In genomic region chr4:113050837-113051236, GRCh38 we compare ENCODE assay signal across 15 cellular contexts. TPM values are rescaled to one million over a fixed set of nuclear protein-coding genes. Genes with fewer than 3 reads are reported as not detected.
"Had no signal": no experiment of that assay in that cellular context is flagged by ENCODE, and none has a peak within 500 bp of the region (broad histone marks: within the 10 kb centered on the region; RNA-seq: fewer than 3 reads in every experiment).

No MANE protein-coding gene starts in this region.

- ATAC-seq: activated CD8-positive, alpha-beta T cell treated with anti-CD3 and anti-CD28 coated beads, Interleukin-2, amount 10 ng/mL, durations not matched to agents 7 days and 5 days; activated naive CD8-positive, alpha-beta T cell treated with anti-CD3 and anti-CD28 coated beads, Interleukin-2, amount 50 U/mL, for 24 hours; effector memory CD8-positive, alpha-beta T cell; left colon; naive thymus-derived CD4-positive, alpha-beta T cell had no signal

- H3K27ac ChIP-seq: coronary artery, prostate gland had no signal

- H3K27me3 ChIP-seq: uterus had no signal

- H3K9me3 ChIP-seq: prostate gland, uterus had no signal

- DNase-seq: activated CD4-positive, alpha-beta T cell treated with anti-CD3 and anti-CD28 coated beads for 48 hours; activated CD8-positive, alpha-beta memory T cell treated with anti-CD3 and anti-CD28 coated beads, Interleukin-2, amount 50 U/mL, for 48 hours; activated CD8-positive, alpha-beta T cell treated with anti-CD3 and anti-CD28 coated beads, Interleukin-2, amount 10 ng/mL, durations not matched to agents 7 days and 5 days; activated naive CD4-positive, alpha-beta T cell; activated naive CD8-positive, alpha-beta T cell treated with anti-CD3 and anti-CD28 coated beads, Interleukin-2, amount 50 U/mL, for 24 hours; effector memory CD8-positive, alpha-beta T cell; erythroblast; immature natural killer cell; left colon; naive thymus-derived CD4-positive, alpha-beta T cell; stimulated activated CD4-positive, alpha-beta T cell treated with anti-CD3 and anti-CD28 coated beads, Interleukin-12 subunit alpha, Interleukin-12 subunit beta, amount 100 ng/mL, for 4 hours; T-helper 1 cell; uterus had no signal

- H3K36me3 ChIP-seq: prostate gland, uterus had no signal

- H3K4me3 ChIP-seq: prostate gland had no signal

RNA-seq across cellular contexts. Expression of gene ANK2, which starts 1.4 kb away (rescaled TPM):
- polyA plus RNA-seq: immature natural killer cell; naive thymus-derived CD4-positive, alpha-beta T cell had no signal
